15 cellular contexts compared by ENCODE assay signal in genomic region chr19:1284293-1284978, GRCh38. TPM values are rescaled to one million over a fixed set of nuclear protein-coding genes. Genes with fewer than 3 reads are reported as not detected.
DNase-seq lines count a peak whose midpoint lies in the region; ATAC-seq and TF ChIP-seq lines count a peak whose summit lies in the region.
"Had no signal": no experiment of that assay in that cellular context is flagged by ENCODE, and none has a peak within 500 bp of the region (broad histone marks: within the 10 kb centered on the region; RNA-seq: fewer than 3 reads in every experiment).

No MANE protein-coding gene starts in this region.

- no peak for ATAC-seq in T-helper 17 cell
- no peak for ATAC-seq in stimulated activated effector memory CD8-positive, alpha-beta T cell treated with anti-CD3 and anti-CD28 coated beads, Interleukin-12 subunit alpha, Interleukin-12 subunit beta, amount 100 ng/mL, for 72 hours
- no peak for ATAC-seq in GM19395 (IDR thresholded peaks at IDR 0.05; ENCODE audit: unreplicated experiment)
- no peak for ATAC-seq in HG03442 (IDR thresholded peaks at IDR 0.05; ENCODE audit: unreplicated experiment)
- ATAC-seq: psoas muscle had no signal

- no peaks in the 10 kb centered on the region for H3K9me3 Mint-ChIP-seq in activated naive CD4-positive, alpha-beta T cell treated with anti-CD3 and anti-CD28 coated beads, Interleukin-2, amount 50 U/mL, for 24 hours
- H3K9me3 Mint-ChIP-seq in stimulated activated effector memory CD8-positive, alpha-beta T cell treated with anti-CD3 and anti-CD28 coated beads, Interleukin-12 subunit alpha, Interleukin-12 subunit beta, amount 100 ng/mL, for 72 hours, result no peaks in the 10 kb centered on the region

- peak overlapping the region; percentile 85 for H3K27ac ChIP-seq in hepatocyte
- H3K27ac ChIP-seq: psoas muscle had no signal

- H3K4me1 Mint-ChIP-seq in activated naive CD4-positive, alpha-beta T cell treated with anti-CD3 and anti-CD28 coated beads, Interleukin-2, amount 50 U/mL, for 24 hours, result peaks cover 20% of the 10 kb centered on the region
- peaks cover 13% of the 10 kb centered on the region for H3K4me1 Mint-ChIP-seq in T-helper 17 cell
- H3K4me1 Mint-ChIP-seq in stimulated activated effector memory CD8-positive, alpha-beta T cell treated with anti-CD3 and anti-CD28 coated beads, Interleukin-12 subunit alpha, Interleukin-12 subunit beta, amount 100 ng/mL, for 72 hours, result peaks cover 16% of the 10 kb centered on the region

- no peaks in the 10 kb centered on the region for H4K20me1 ChIP-seq in hepatocyte (ENCODE audit: insufficient read depth, poor library complexity, severe bottlenecking)

- peak overlapping the region; percentile 60 for H3K4me3 Mint-ChIP-seq in activated naive CD4-positive, alpha-beta T cell treated with anti-CD3 and anti-CD28 coated beads, Interleukin-2, amount 50 U/mL, for 24 hours
- peak overlapping the region; percentile 81 for H3K4me3 Mint-ChIP-seq in T-helper 17 cell
- peak overlapping the region; percentile 46 for H3K4me3 Mint-ChIP-seq in stimulated activated effector memory CD8-positive, alpha-beta T cell treated with anti-CD3 and anti-CD28 coated beads, Interleukin-12 subunit alpha, Interleukin-12 subunit beta, amount 100 ng/mL, for 72 hours

- H3K27ac Mint-ChIP-seq in activated naive CD4-positive, alpha-beta T cell treated with anti-CD3 and anti-CD28 coated beads, Interleukin-2, amount 50 U/mL, for 24 hours, result peak overlapping the region; percentile 82
- H3K27ac Mint-ChIP-seq in T-helper 17 cell, result no peak overlapping the region
- no peak overlapping the region for H3K27ac Mint-ChIP-seq in stimulated activated effector memory CD8-positive, alpha-beta T cell treated with anti-CD3 and anti-CD28 coated beads, Interleukin-12 subunit alpha, Interleukin-12 subunit beta, amount 100 ng/mL, for 72 hours

- no peak overlapping the region for H2AFZ ChIP-seq in hepatocyte

- peaks cover 28% of the 10 kb centered on the region for H3K79me2 ChIP-seq in hepatocyte

- H3K4me3 ChIP-seq in hepatocyte, result no peak overlapping the region
- H3K4me3 ChIP-seq: psoas muscle had no signal

- H3K36me3 ChIP-seq in hepatocyte (replicated peaks; ENCODE audit: insufficient read depth, low read depth), result no peaks in the 10 kb centered on the region

- peaks cover 32% of the 10 kb centered on the region for H3K4me1 ChIP-seq in hepatocyte (ENCODE audit: insufficient read depth)

- WGBS in hepatocyte (ENCODE audit: low lambda C conversion rate, missing lambda C conversion rate), result 68% methylated on average over 20 of the region's 20 CpGs

- peaks cover 18% of the 10 kb centered on the region for H3K27me3 Mint-ChIP-seq in activated naive CD4-positive, alpha-beta T cell treated with anti-CD3 and anti-CD28 coated beads, Interleukin-2, amount 50 U/mL, for 24 hours
- H3K27me3 Mint-ChIP-seq in T-helper 17 cell, result peaks cover 17% of the 10 kb centered on the region

- H3K9me3 ChIP-seq in T-helper 17 cell (ENCODE audit: control insufficient read depth, low read length, poor library complexity, severe bottlenecking) (no peaks in the 10 kb centered on the region), hepatocyte (ENCODE audit: low read depth) (no peaks in the 10 kb centered on the region)
- H3K9me3 ChIP-seq: psoas muscle had no signal

- H3K27me3 ChIP-seq in hepatocyte, result no peaks in the 10 kb centered on the region

- no peak for TF ChIP-seq CTCF in hepatocyte (IDR thresholded peaks at IDR 0.05; ENCODE audit: poor library complexity)

- H3K4me2 ChIP-seq in hepatocyte, result peak overlapping the region; percentile 76

- H3K36me3 Mint-ChIP-seq in activated naive CD4-positive, alpha-beta T cell treated with anti-CD3 and anti-CD28 coated beads, Interleukin-2, amount 50 U/mL, for 24 hours, result peaks cover 6% of the 10 kb centered on the region
- H3K36me3 Mint-ChIP-seq in T-helper 17 cell (ENCODE audit: low read depth), result peaks cover 2% of the 10 kb centered on the region
- H3K36me3 Mint-ChIP-seq in stimulated activated effector memory CD8-positive, alpha-beta T cell treated with anti-CD3 and anti-CD28 coated beads, Interleukin-12 subunit alpha, Interleukin-12 subunit beta, amount 100 ng/mL, for 72 hours, result peaks cover 10% of the 10 kb centered on the region

- DNase-seq in activated naive CD4-positive, alpha-beta T cell (lab: John Stamatoyannopoulos, UW), result no peak
- DNase-seq in T-helper 17 cell, result no peak
- DNase-seq in hepatocyte (ENCODE audit: low spot score), result no peak
- no peak for DNase-seq in stimulated activated effector memory CD8-positive, alpha-beta T cell treated with anti-CD3 and anti-CD28 coated beads, Interleukin-12 subunit alpha, Interleukin-12 subunit beta, amount 100 ng/mL, for 72 hours (ENCODE audit: low spot score in 2 of 2)
- DNase-seq in NCI-H187 (lab: John Stamatoyannopoulos, UW), result no peak
- DNase-seq: activated CD4-positive, alpha-beta T cell treated with anti-CD3 and anti-CD28 coated beads for 1 hour; activated gamma-delta T cell; DND-41; mesenchymal stem cell; psoas muscle; SW 1271 had no signal

- no peaks in the 10 kb centered on the region for H3K9me2 ChIP-seq in hepatocyte (replicated peaks; ENCODE audit: insufficient read depth)

RNA-seq across cellular contexts. Expression of gene EFNA2, which starts 1.2 kb away (rescaled TPM):
- total RNA-seq in T-helper 17 cell (not detected), hepatocyte (11.0 and 14.2 TPM in 2 replicates)
- polyA plus RNA-seq in hepatocyte, result 1.3 and 1.8 TPM in 2 replicates
- total RNA-seq: psoas muscle had no signal
- polyA plus RNA-seq: fibroblast of lung, psoas muscle had no signal

RNA-seq across cellular contexts. Expression of gene FAM174C, which starts 9.1 kb away (rescaled TPM):
- 10 to 100 TPM; 40.6 to 43.6 TPM for total RNA-seq in T-helper 17 cell
- total RNA-seq in hepatocyte, result 25.5 TPM in 2 replicates
- polyA plus RNA-seq in hepatocyte, result 79.9 and 89.5 TPM in 2 replicates

RNA-seq across cellular contexts. Expression of gene CIRBP, which starts 15.3 kb away (rescaled TPM):
- 100 to 1,000 TPM; 460 to 474 TPM for total RNA-seq in T-helper 17 cell
- 212 and 361 TPM in 2 replicates for total RNA-seq in hepatocyte
- polyA plus RNA-seq in hepatocyte, result 202 and 261 TPM in 2 replicates

RNA-seq across cellular contexts. Expression of gene MIDN, which starts 36.1 kb away (rescaled TPM):
- total RNA-seq in T-helper 17 cell (100 to 1,000 TPM in 1 of 2 donors, 10 to 100 TPM in 1; 87.1 to 113 TPM), hepatocyte (28.7 and 30.1 TPM in 2 replicates)
- 94.6 and 98.4 TPM in 2 replicates for polyA plus RNA-seq in hepatocyte

RNA-seq across cellular contexts. Expression of gene ATP5F1D, which starts 42.9 kb away (rescaled TPM):
- total RNA-seq in T-helper 17 cell, result 100 to 1,000 TPM; 104 to 115 TPM
- total RNA-seq in hepatocyte, result 54.0 and 64.1 TPM in 2 replicates
- polyA plus RNA-seq in hepatocyte, result 291 and 297 TPM in 2 replicates

Comparison
In these comparisons a context has a peak if more than half of its experiments do, and no peak if none do; other contexts are left out.
1. RNA of gene EFNA2, which starts 1.2 kb away (total RNA-seq): 11.0 to 14.2 TPM in hepatocyte; not detected in T-helper 17 cell; every median in the first group is over 10 times any median in the second.
2. Peak in every context shown above with its lines, with median percentiles within 50 percentile points of each other: H3K4me3 Mint-ChIP-seq.